ENCODE assay signal across 8 cellular contexts in genomic region chr2:75466708-75467311, GRCh38.
DNase-seq lines count a peak whose midpoint lies in the region; TF ChIP-seq lines count a peak whose summit lies in the region.

No MANE protein-coding gene starts in this region.

- POLR2A ChIA-PET in SK-N-SH (lab: Yijun Ruan, JAX), result no interaction called here

- H3K79me2 ChIP-seq in SK-N-SH (ENCODE audit: insufficient read depth), result no peaks in the 10 kb centered on the region

- H3K9me3 ChIP-seq in SK-N-SH, result no peaks in the 10 kb centered on the region

- H3K9ac ChIP-seq in SK-N-SH, result no peak overlapping the region

- H2AFZ ChIP-seq in SK-N-SH (ENCODE audit: low read depth), result no peak overlapping the region

- TF ChIP-seq EP300 in SK-N-SH (IDR thresholded peaks at IDR 0.05; ENCODE audit: borderline replicate concordance in 1 of 2, low read depth in 1 of 2, low read length in 1 of 2), result no peak

- no peaks in the 10 kb centered on the region for H3K27me3 ChIP-seq in HL-60 (ENCODE audit: insufficient read depth, poor library complexity, severe bottlenecking)
- H3K27me3 ChIP-seq in SK-N-SH (ENCODE audit: insufficient read depth), result no peaks in the 10 kb centered on the region

- DNase-seq in activated CD4-positive, alpha-beta T cell treated with anti-CD3 and anti-CD28 coated beads for 48 hours, result peak; percentile 10
- no peak for DNase-seq in activated CD4-positive, alpha-beta T cell treated with anti-CD3 and anti-CD28 coated beads, Interleukin-2, amount 50 U/mL, for 4 hours
- DNase-seq in HL-60 (ENCODE audit: low read depth in 1 of 2, low spot score in 1 of 2) (peak in 1 of 2 experiments; percentile 22), SK-N-SH (peak; percentile 22), iPS-NIHi11 (ENCODE audit: low spot score) (peak; percentile 73), NCI-H1436 (lab: John Stamatoyannopoulos, UW) (no peak), NCI-H187 treated with DMSO at 0.1 percent for 48 hours (lab: John Stamatoyannopoulos, UW) (no peak)
- no peak for DNase-seq in activated CD4-positive, CD25-positive, alpha-beta regulatory T cell (lab: John Stamatoyannopoulos, UW)

- peaks cover 0 to 6% of the 10 kb centered on the region in 2 experiments; a peak in 3 of 4 replicates for H3K4me1 ChIP-seq in SK-N-SH (ENCODE audit: control insufficient read depth in 1 of 2, insufficient read depth in 2 of 2, low read depth in 1 of 2, low read length in 1 of 2)

- CTCF ChIA-PET in SK-N-SH (lab: Yijun Ruan, JAX), result interaction anchor here (0.6 to 14.4 kb wide), 23 partner anchors 13 to 267 kb away, joined by 3 to 238 read pairs (median 7); partner anchors contain the start of genes EVA1A and TACR1

- H4K20me1 ChIP-seq in SK-N-SH (ENCODE audit: insufficient read depth), result no peaks in the 10 kb centered on the region

- TF ChIP-seq CTCF in HL-60 (IDR thresholded peaks at IDR 0.05; ENCODE audit: insufficient read depth, low read length) (peak; percentile 21), SK-N-SH (IDR thresholded peaks at IDR 0.05) (peak; percentile 65)

- H3K27ac ChIP-seq in HL-60 (replicated peaks), result no peak overlapping the region
- H3K27ac ChIP-seq in SK-N-SH (ENCODE audit: low read depth in 2 of 2, low read length in 1 of 2), result no peak overlapping the region

- H3K4me3 ChIP-seq in HL-60 (replicated peaks; ENCODE audit: insufficient read depth, low read length) (no peak overlapping the region), SK-N-SH (ENCODE audit: low read depth in 2 of 2, low read length in 1 of 2) (peak overlapping the region in 1 of 2 experiments; percentile 37; a peak in 1 of 4 replicates)

- no peak overlapping the region for H3K4me2 ChIP-seq in SK-N-SH

- H3F3A ChIP-seq in SK-N-SH (replicated peaks; ENCODE audit: insufficient read depth), result no peaks in the 10 kb centered on the region

- H3K36me3 ChIP-seq in SK-N-SH (replicated peaks in 1 of 2; ENCODE audit: control insufficient read depth in 1 of 2, insufficient read depth in 2 of 2, low read length in 1 of 2), result no peaks in the 10 kb centered on the region

- TF ChIP-seq RAD21 in SK-N-SH (IDR thresholded peaks at IDR 0.05; ENCODE audit: low read length), result peak; percentile 34; the same call in 1 of the 2 replicates

- 64% methylated on average over 3 of the region's 3 CpGs for WGBS in SK-N-SH (ENCODE audit: low lambda C conversion rate)

- no peaks in the 10 kb centered on the region for H3K9me2 ChIP-seq in SK-N-SH

TF ChIP-seq in SK-N-SH, 30 proteins besides CTCF, POLR2A, EP300 and RAD21:
- no peak for TF ChIP-seq TAF1 (IDR thresholded peaks at IDR 0.05; ENCODE audit: borderline replicate concordance, low read depth, low read length)
- TF ChIP-seq FOXM1 (IDR thresholded peaks at IDR 0.05; ENCODE audit: low read depth), result no peak

Comparison
In these comparisons a context has a peak if more than half of its experiments do, and no peak if none do; other contexts are left out.
1. DNase-seq: peak in activated CD4-positive, alpha-beta T cell treated with anti-CD3 and anti-CD28 coated beads for 48 hours (single experiment), SK-N-SH (single experiment) and iPS-NIHi11 (single experiment); none in activated CD4-positive, alpha-beta T cell treated with anti-CD3 and anti-CD28 coated beads, Interleukin-2, amount 50 U/mL, for 4 hours (0 of 2), NCI-H1436 (single experiment), activated CD4-positive, CD25-positive, alpha-beta regulatory T cell (0 of 4) and NCI-H187 treated with DMSO at 0.1 percent for 48 hours (single experiment).